Comparison of ENCODE assay signal across 33 cellular contexts in genomic region chr10:109127363-109127762, GRCh38.
"Had no signal": no experiment of that assay in that cellular context is flagged by ENCODE, and none has a peak within 500 bp of the region (broad histone marks: within the 10 kb centered on the region; RNA-seq: fewer than 3 reads in every experiment).

No MANE protein-coding gene starts in this region.

- DNase-seq: activated B cell treated with CpG ODN at 0.5 μM for 24 hours; activated CD4-positive, alpha-beta memory T cell treated with anti-CD3 and anti-CD28 coated beads for 36 hours; activated CD4-positive, alpha-beta T cell treated with anti-CD3 and anti-CD28 coated beads for 4 hours; activated CD4-positive, alpha-beta T cell treated with anti-CD3 and anti-CD28 coated beads, Interleukin-2, amount 10 ng/mL, durations not matched to agents 24 days and 14 days; activated CD4-positive, alpha-beta T cell treated with anti-CD3 and anti-CD28 coated beads, Interleukin-2, amount 50 U/mL, for 1 hour; activated CD4-positive, alpha-beta T cell treated with anti-CD3 and anti-CD28 coated beads, Interleukin-2, amount 50 U/mL, for 4 hours; activated CD4-positive, CD25-positive, alpha-beta regulatory T cell treated with anti-CD3 and anti-CD28 coated beads, Interleukin-2, amount 50 U/mL, for 72 hours; activated CD8-positive, alpha-beta memory T cell treated with anti-CD3 and anti-CD28 coated beads, Interleukin-2, amount 50 U/mL, for 4 hours; activated CD8-positive, alpha-beta T cell treated with anti-CD3 and anti-CD28 coated beads for 36 hours; activated effector memory CD4-positive, alpha-beta T cell treated with anti-CD3 and anti-CD28 coated beads, Interleukin-2, amount 50 U/mL, for 16 hours; activated gamma-delta T cell treated with Interleukin-2 at 50 U/mL for 16 hours; activated naive CD4-positive, alpha-beta T cell; activated naive CD4-positive, alpha-beta T cell treated with anti-CD3 and anti-CD28 coated beads for 36 hours; activated naive CD4-positive, alpha-beta T cell treated with anti-CD3 and anti-CD28 coated beads, Interleukin-2, amount 50 U/mL, for 16 hours; activated naive CD8-positive, alpha-beta T cell treated with anti-CD3 and anti-CD28 coated beads for 36 hours; activated T-cell treated with anti-CD3 and anti-CD28 coated beads for 4 hours; activated T-cell treated with anti-CD3 and anti-CD28 coated beads, Interleukin-2, amount 50 U/mL, for 1 hour; activated T-cell treated with anti-CD3 and anti-CD28 coated beads, Interleukin-2, amount 50 U/mL, for 4 hours; activated T-cell treated with anti-CD3 and anti-CD28 coated beads, Interleukin-2, amount 50 U/mL, for 72 hours; adrenal gland; amniotic stem cell; aorta; body of pancreas; brain microvascular endothelial cell; central memory CD4-positive, alpha-beta T cell; T-helper 2 cell; T-helper 9 cell had no signal

- H3K27ac ChIP-seq: adrenal gland, body of pancreas, brain microvascular endothelial cell, breast epithelium, VCaP had no signal

- H3K36me3 ChIP-seq: adrenal gland, brain microvascular endothelial cell, breast epithelium had no signal

- H3K27me3 ChIP-seq: adrenal gland, body of pancreas, brain microvascular endothelial cell, breast epithelium had no signal

- H3K9me3 ChIP-seq: adrenal gland, body of pancreas, breast epithelium had no signal

- ATAC-seq: activated CD8-positive, alpha-beta T cell treated with anti-CD3 and anti-CD28 coated beads for 36 hours; activated naive CD4-positive, alpha-beta T cell treated with anti-CD3 and anti-CD28 coated beads, Interleukin-2, amount 50 U/mL, for 72 hours; activated T-cell treated with anti-CD3 and anti-CD28 coated beads, Interleukin-2, amount 50 U/mL, for 4 hours; activated T-cell treated with anti-CD3 and anti-CD28 coated beads, Interleukin-2, amount 50 U/mL, for 72 hours; activated T-helper 17 cell treated with anti-CD3 and anti-CD28 coated beads, Interleukin-2, amount 50 U/mL, for 72 hours; body of pancreas had no signal

- FAIRE-seq: astrocyte, TTC549 had no signal

- H3K4me1 ChIP-seq: adrenal gland, body of pancreas, breast epithelium had no signal

- H3K4me3 ChIP-seq: adrenal gland, body of pancreas, breast epithelium had no signal
